Comparison of ENCODE assay signal across 21 cellular contexts in genomic region chr19:46472592-46472991, GRCh38. TPM values are rescaled to one million over a fixed set of nuclear protein-coding genes. Genes with fewer than 3 reads are reported as not detected.
A peak's percentile ranks its signal among the peaks of the same experiment; 100 is the strongest.
DNase-seq lines count a peak whose midpoint lies in the region; ATAC-seq, FAIRE-seq and TF ChIP-seq lines count a peak whose summit lies in the region.
"Had no signal": no experiment of that assay in that cellular context is flagged by ENCODE, and none has a peak within 500 bp of the region (broad histone marks: within the 10 kb centered on the region; RNA-seq: fewer than 3 reads in every experiment).

No MANE protein-coding gene starts in this region.

- no peak for TF ChIP-seq POLR2A in IMR-90 (IDR thresholded peaks at IDR 0.05; ENCODE audit: low read depth, low read length)

- no peaks in the 10 kb centered on the region for H3K36me3 ChIP-seq in IMR-90 (ENCODE audit: control insufficient read depth, insufficient read depth, low read length)
- H3K36me3 ChIP-seq in astrocyte (ENCODE audit: insufficient read depth, low read length): no peaks in the 10 kb centered on the region
- no peaks in the 10 kb centered on the region for H3K36me3 ChIP-seq in thoracic aorta

- 0 out of 2 replicates have a peak overlapping the region, but pooled peaks have one; percentile 9 for H2AK5ac ChIP-seq in IMR-90 (ENCODE audit: low read depth, low read length)

- H3K9ac ChIP-seq in IMR-90 (ENCODE audit: low read depth, low read length): no peak overlapping the region
- no peak overlapping the region for H3K9ac ChIP-seq in astrocyte (ENCODE audit: low read length)

- peaks cover 5% of the 10 kb centered on the region; the same call in 1 of the 2 replicates for H3K4me1 ChIP-seq in IMR-90 (ENCODE audit: control insufficient read depth, insufficient read depth, low read length)
- H3K4me1 ChIP-seq in astrocyte (ENCODE audit: insufficient read depth, low read length): peaks cover 21% of the 10 kb centered on the region
- H3K4me1 ChIP-seq in thoracic aorta (ENCODE audit: control insufficient read depth in 1 of 2, low read depth in 2 of 2): peaks cover 33 to 77% of the 10 kb centered on the region in 2 donors

- peaks cover 13% of the 10 kb centered on the region for H3K9me1 ChIP-seq in IMR-90 (ENCODE audit: insufficient read depth, low read length)

- no peak overlapping the region for H2BK15ac ChIP-seq in IMR-90 (ENCODE audit: low read depth, low read length)

- no peak overlapping the region for H3K4ac ChIP-seq in IMR-90 (ENCODE audit: low read depth, low read length)

- H3K18ac ChIP-seq in IMR-90 (ENCODE audit: low read depth, low read length): no peak overlapping the region

- POLR2A ChIA-PET in IMR-90 (lab: Charles Lee; ENCODE audit: unreplicated experiment): no interaction called here

- H3K56ac ChIP-seq in IMR-90 (ENCODE audit: extremely low read depth, insufficient read depth, low read length): no peak overlapping the region

- BruUV-seq in IMR-90 (replicated peaks; lab: Mats Ljungman, UMichigan): no TSS peak

- H3K9me3 Mint-ChIP-seq in astrocyte (ENCODE audit: unreplicated experiment) (peaks cover 4% of the 10 kb centered on the region), nephron (no peaks in the 10 kb centered on the region)

- H3K27me3 ChIP-seq in IMR-90 (ENCODE audit: control insufficient read depth, insufficient read depth, low read length) (no peaks in the 10 kb centered on the region), astrocyte (ENCODE audit: insufficient read depth, low read length) (no peaks in the 10 kb centered on the region), thoracic aorta (replicated peaks; ENCODE audit: insufficient read depth) (no peaks in the 10 kb centered on the region)
- H3K27me3 ChIP-seq: SJCRH30 had no signal

- H3K79me2 ChIP-seq in astrocyte (ENCODE audit: insufficient read depth, low read length): no peaks in the 10 kb centered on the region

- FAIRE-seq in astrocyte (lab: Jason Lieb, UNC): no peak
- FAIRE-seq: GM19239 had no signal

- H2BK20ac ChIP-seq in IMR-90 (ENCODE audit: low read depth, low read length): no peak overlapping the region

- no peak overlapping the region for H3K14ac ChIP-seq in IMR-90 (replicated peaks; ENCODE audit: low read depth, low read length)

- H4K20me1 ChIP-seq in IMR-90 (ENCODE audit: insufficient read depth, low read length): no peaks in the 10 kb centered on the region
- H4K20me1 ChIP-seq in astrocyte (ENCODE audit: insufficient read depth, low read length): no peaks in the 10 kb centered on the region

- H3K4me1 Mint-ChIP-seq in astrocyte (ENCODE audit: low read depth, unreplicated experiment) (peaks cover 5% of the 10 kb centered on the region), nephron (peaks cover 59% of the 10 kb centered on the region)

- no peak overlapping the region for H2AK9ac ChIP-seq in IMR-90 (replicated peaks; ENCODE audit: low read depth, low read length, poor library complexity)

- no CpG with 5 or more reads among the region's 4 CpGs for WGBS in IMR-90 (ENCODE audit: extremely low coverage in 2 of 2, insufficient read length in 1 of 2), 2 experiments

- H3K27ac Mint-ChIP-seq in astrocyte (ENCODE audit: unreplicated experiment): no peak overlapping the region
- H3K27ac Mint-ChIP-seq in nephron: peak overlapping the region; percentile 88 to 96 (median 91)
- H3K27ac Mint-ChIP-seq: CD14-positive monocyte had no signal

- no peak overlapping the region for H2BK5ac ChIP-seq in IMR-90 (ENCODE audit: low read depth, low read length, poor library complexity, severe bottlenecking)

- ATAC-seq in IMR-90 (ENCODE audit: low read depth): no peak
- no peak for ATAC-seq in thoracic aorta (ENCODE audit: insufficient number of reproducible peaks, low FRiP score, low read depth)
- no peak for ATAC-seq in left cardiac atrium
- ATAC-seq: HCT116 had no signal

- H3K4me2 ChIP-seq in IMR-90 (ENCODE audit: low read depth, low read length) (no peak overlapping the region), astrocyte (ENCODE audit: low read length) (no peak overlapping the region)
- H3K4me2 ChIP-seq: PC-9 had no signal

- H4K91ac ChIP-seq in IMR-90 (ENCODE audit: insufficient read depth, low read depth, low read length): no peak overlapping the region

- no peak for DNase-seq in IMR-90
- no peak for DNase-seq in astrocyte (ENCODE audit: low read depth)
- no peak for DNase-seq in thoracic aorta (ENCODE audit: low spot score)
- no peak for DNase-seq in caudate nucleus (lab: John Stamatoyannopoulos, UW)
- DNase-seq in Kasumi-1 (lab: John Stamatoyannopoulos, UW): no peak
- DNase-seq in GM19238 (ENCODE audit: insufficient read length, low spot score): no peak
- DNase-seq in left cardiac atrium: no peak
- DNase-seq: DND-41, GOT3, KBM-7, NCI-H1417 treated with DMSO at 0.1 percent for 48 hours, NCI-H1930, NCI-H226, NCI-H524 treated with DMSO at 0.1 percent for 48 hours, PC-9, SJCRH30 had no signal

- no peaks in the 10 kb centered on the region for H3K9me3 ChIP-seq in IMR-90 (ENCODE audit: control insufficient read depth, insufficient read depth, low read length)
- no peaks in the 10 kb centered on the region for H3K9me3 ChIP-seq in astrocyte (ENCODE audit: insufficient read depth, low read depth, low read length)
- H3K9me3 ChIP-seq in thoracic aorta: no peaks in the 10 kb centered on the region
- H3K9me3 ChIP-seq: SJCRH30 had no signal

- no peak overlapping the region for H2BK120ac ChIP-seq in IMR-90 (ENCODE audit: low read depth, low read length)

- no peak overlapping the region for H3K23ac ChIP-seq in IMR-90 (ENCODE audit: low read depth, low read length)

- H2AFZ ChIP-seq in IMR-90 (replicated peaks; ENCODE audit: low read length, poor library complexity) (no peak overlapping the region), astrocyte (ENCODE audit: low read depth, low read length) (no peak overlapping the region)
- H2AFZ ChIP-seq: PC-9 had no signal

- no peak for TF ChIP-seq CTCF in IMR-90 (conservative IDR thresholded peaks at IDR 0.05; ENCODE audit: low read depth, low read length)
- TF ChIP-seq CTCF in astrocyte (IDR thresholded peaks at IDR 0.05; ENCODE audit: insufficient read depth, low read depth, low read length): no peak
- TF ChIP-seq CTCF in nephron (IDR thresholded peaks at IDR 0.05; ENCODE audit: unreplicated experiment in 3 of 3): no peak
- no peak for TF ChIP-seq CTCF in thoracic aorta (IDR thresholded peaks at IDR 0.05)

- H3K27me3 Mint-ChIP-seq in astrocyte (ENCODE audit: low read depth, unreplicated experiment): no peaks in the 10 kb centered on the region
- no peaks in the 10 kb centered on the region for H3K27me3 Mint-ChIP-seq in nephron (ENCODE audit: low read depth)

- H3K4me3 Mint-ChIP-seq in astrocyte (ENCODE audit: unreplicated experiment) (peak overlapping the region; percentile 56), nephron (peak overlapping the region; percentile 79 to 87 (median 81))

- dilution Hi-C loops in IMR-90 (cut with HindIII; ENCODE audit: low sequenced_read_pairs, unreplicated experiment): no loop called here

- intact Hi-C loops in IMR-90 (cut with micrococcal nuclease) (no loop called here), left cardiac atrium (cut with DNase I) (no loop called here)

- H3K27ac ChIP-seq in IMR-90 (ENCODE audit: insufficient read depth, low read length) (no peak overlapping the region), astrocyte (ENCODE audit: low read depth, low read length) (no peak overlapping the region), thoracic aorta (peak overlapping the region; percentile 85 to 88), caudate nucleus (ENCODE audit: low read depth, low read length) (no peak overlapping the region)
- H3K27ac ChIP-seq: PC-9, SJCRH30 had no signal

- H4K8ac ChIP-seq in IMR-90 (ENCODE audit: low read depth in 2 of 2, low read length in 2 of 2): no peak overlapping the region

- H4K5ac ChIP-seq in IMR-90 (ENCODE audit: low read depth, low read length): no peak overlapping the region

- in situ Hi-C loops in IMR-90 (cut with MboI; ENCODE audit: low sequenced_read_pairs): no loop called here

- TF ChIP-seq RAD21 in IMR-90 (IDR thresholded peaks at IDR 0.05; ENCODE audit: low read length): no peak

- no peaks in the 10 kb centered on the region for H3K79me1 ChIP-seq in IMR-90 (ENCODE audit: low read depth in 1 of 2, low read length in 2 of 2)

- H3K36me3 Mint-ChIP-seq in astrocyte (ENCODE audit: low read depth, unreplicated experiment) (peaks cover 11% of the 10 kb centered on the region), nephron (ENCODE audit: low read depth) (peaks cover 27% of the 10 kb centered on the region)
- H3K36me3 Mint-ChIP-seq: CD14-positive monocyte had no signal

- no peak overlapping the region for H3K4me3 ChIP-seq in IMR-90 (ENCODE audit: insufficient read depth, low read depth, low read length)
- H3K4me3 ChIP-seq in astrocyte (ENCODE audit: insufficient read depth, low read depth, low read length): no peak overlapping the region
- H3K4me3 ChIP-seq in thoracic aorta: no peak overlapping the region
- H3K4me3 ChIP-seq: PC-9, SJCRH30 had no signal

- CTCF ChIA-PET in IMR-90 (lab: Yijun Ruan, JAX): no interaction called here

TF ChIP-seq in IMR-90, 13 proteins besides CTCF, POLR2A, EP300 and RAD21 (continues in another document):
- no peak for TF ChIP-seq MAFK (IDR thresholded peaks at IDR 0.05; ENCODE audit: low read depth, low read length)

RNA-seq across cellular contexts. Expression of gene PNMA8A, which starts 1.2 kb away (rescaled TPM):
- total RNA-seq in IMR-90 (2012; rRNA removed) (0.83 and 0.90 TPM in 2 replicates), astrocyte (12.1 and 12.7 TPM in 2 replicates), thoracic aorta (10 to 100 TPM in 1 of 2 donors, 1 to 10 TPM in 1; 5.1 to 14.6 TPM), left cardiac atrium (10 to 100 TPM; 13.9 to 16.5 TPM)
- 0.73 and 0.77 TPM in 2 replicates for polyA plus RNA-seq in IMR-90 (2012; rRNA removed)
- polyA plus RNA-seq in IMR-90 (2012; cell fraction: cytosol; rRNA removed): 1.5 and 2.5 TPM in 2 replicates
- polyA plus RNA-seq in IMR-90 (2012; cell fraction: nucleus; rRNA removed; ENCODE audit: low replicate concordance): 0.46 and 0.81 TPM in 2 replicates
- total RNA-seq: PC-9 had no signal
- polyA plus RNA-seq: CD14-positive monocyte had no signal

RNA-seq across cellular contexts. Expression of gene PNMA8B, which starts 23.1 kb away (rescaled TPM):
- under 0.01 and 0.18 TPM in 2 replicates for total RNA-seq in IMR-90 (2012; rRNA removed)
- 0.11 and 0.12 TPM in 2 replicates for polyA plus RNA-seq in IMR-90 (2012; rRNA removed)
- 0.22 and 0.24 TPM in 2 replicates for polyA plus RNA-seq in IMR-90 (2012; cell fraction: cytosol; rRNA removed)
- polyA plus RNA-seq in IMR-90 (2012; cell fraction: nucleus; rRNA removed; ENCODE audit: low replicate concordance): 0.10 and 0.12 TPM in 2 replicates
- total RNA-seq in astrocyte: 1.7 and 1.9 TPM in 2 replicates
- total RNA-seq in thoracic aorta: 1 to 10 TPM; 4.4 to 4.9 TPM
- total RNA-seq in left cardiac atrium: 1 to 10 TPM; 1.5 to 2.5 TPM
- total RNA-seq: G401, PC-9 had no signal

RNA-seq across cellular contexts. Expression of gene PNMA8C, which starts 43.9 kb away (rescaled TPM):
- under 0.01 and 0.18 TPM in 2 replicates for total RNA-seq in IMR-90 (2012; rRNA removed)
- polyA plus RNA-seq in IMR-90 (2012; rRNA removed): 0.09 TPM in 1 of 2 replicates, not detected in the other
- polyA plus RNA-seq in IMR-90 (2012; cell fraction: cytosol; rRNA removed): 0.03 TPM in 1 of 2 replicates, not detected in the other
- polyA plus RNA-seq in IMR-90 (2012; cell fraction: nucleus; rRNA removed; ENCODE audit: low replicate concordance): 0.03 and 0.13 TPM in 2 replicates
- total RNA-seq in astrocyte: 0.55 and 0.98 TPM in 2 replicates
- total RNA-seq in thoracic aorta: 1 to 10 TPM; 1.2 to 5.2 TPM
- under 1 TPM; 0.09 to 0.16 TPM for total RNA-seq in left cardiac atrium
- total RNA-seq: G401, PC-9 had no signal
- polyA plus RNA-seq: CD14-positive monocyte had no signal

RNA-seq across cellular contexts. Expression of gene CCDC8, which starts 59.2 kb away (rescaled TPM):
- 10.2 and 10.3 TPM in 2 replicates for total RNA-seq in IMR-90 (2012; rRNA removed)
- 8.9 and 9.3 TPM in 2 replicates for polyA plus RNA-seq in IMR-90 (2012; rRNA removed)
- polyA plus RNA-seq in IMR-90 (2012; cell fraction: cytosol; rRNA removed): 5.5 and 8.8 TPM in 2 replicates
- polyA plus RNA-seq in IMR-90 (2012; cell fraction: nucleus; rRNA removed; ENCODE audit: low replicate concordance): 3.7 and 4.1 TPM in 2 replicates
- total RNA-seq in astrocyte: 35.5 and 45.5 TPM in 2 replicates
- total RNA-seq in thoracic aorta: 10 to 100 TPM; 22.6 to 23.0 TPM
- 10 to 100 TPM; 29.6 to 38.4 TPM for total RNA-seq in left cardiac atrium
- polyA plus RNA-seq: CD14-positive monocyte had no signal

Comparison
In these comparisons a context has a peak if more than half of its experiments do, and no peak if none do; other contexts are left out.
1. H3K27ac ChIP-seq: peak in thoracic aorta (2 of 2); none in IMR-90 (single experiment), astrocyte (single experiment) and caudate nucleus (single experiment).